Comparison of ENCODE assay signal across 10 cellular contexts in the genomic region with DNA sequence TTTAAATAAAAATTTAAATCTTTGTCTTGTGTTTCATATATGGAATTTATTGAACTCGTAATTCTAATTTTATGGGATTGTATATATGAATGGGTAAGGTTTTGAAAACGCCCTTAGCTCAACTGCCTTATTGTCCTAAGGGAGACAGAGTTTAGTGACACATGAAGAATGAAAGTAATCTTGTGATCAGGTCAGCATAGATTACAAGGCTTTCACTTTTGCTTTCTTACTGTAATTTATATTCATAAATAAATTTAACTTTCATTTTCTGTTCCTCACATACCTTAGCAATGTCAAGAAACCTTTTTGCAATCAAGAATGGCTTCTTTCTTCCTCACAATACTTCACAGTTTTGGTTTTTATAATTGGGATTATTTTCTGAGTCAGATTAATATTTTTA. TPM values are rescaled to one million over a fixed set of nuclear protein-coding genes. Genes with fewer than 3 reads are reported as not detected.
A peak's percentile ranks its signal among the peaks of the same experiment; 100 is the strongest.
DNase-seq lines count a peak whose midpoint lies in the region; ATAC-seq, FAIRE-seq and TF ChIP-seq lines count a peak whose summit lies in the region.
"Had no signal": no experiment of that assay in that cellular context is flagged by ENCODE, and none has a peak within 500 bp of the region (broad histone marks: within the 10 kb centered on the region; RNA-seq: fewer than 3 reads in every experiment).

No MANE protein-coding gene starts in this region.

- H3K4me3 ChIP-seq in tibial artery (no peak overlapping the region), SK-N-SH (ENCODE audit: low read depth in 2 of 2, low read length in 1 of 2) (no peak overlapping the region)
- H3K4me3 ChIP-seq: lower lobe of right lung had no signal

- DNase-seq in GM18507 (ENCODE audit: extremely low spot score, insufficient read length, low read depth) (peak; percentile 25), germinal center (ENCODE audit: low spot score) (peak; percentile 21), ureter (ENCODE audit: low spot score) (no peak), tibial artery (no peak), RPMI8226 (no peak), SK-N-SH (no peak)
- DNase-seq: lower lobe of right lung, NCI-H1436 had no signal

- H3K9me2 ChIP-seq in SK-N-SH, result no peaks in the 10 kb centered on the region

- no peak overlapping the region for H3K4me2 ChIP-seq in SK-N-SH

- CTCF ChIA-PET in SK-N-SH (lab: Yijun Ruan, JAX), result no interaction called here

- peaks cover 27% of the 10 kb centered on the region; the same call in 1 of the 2 replicates for H3K79me2 ChIP-seq in SK-N-SH (ENCODE audit: insufficient read depth)

- 96% methylated on average over 2 of the region's 2 CpGs for WGBS in SK-N-SH (ENCODE audit: low lambda C conversion rate)

- FAIRE-seq in GM18507 (lab: Jason Lieb, UNC), result peak; percentile 67

- TF ChIP-seq EP300 in SK-N-SH (IDR thresholded peaks at IDR 0.05; ENCODE audit: borderline replicate concordance in 1 of 2, low read depth in 1 of 2, low read length in 1 of 2), result no peak

- intact Hi-C loops in tibial artery (cut with DNase I; ENCODE audit: low total_unique reads), result no loop called here

- POLR2A ChIA-PET in SK-N-SH (lab: Yijun Ruan, JAX), result no interaction called here

- H3K4me1 ChIP-seq in tibial artery, result no peaks in the 10 kb centered on the region
- H3K4me1 ChIP-seq in SK-N-SH (ENCODE audit: control insufficient read depth in 1 of 2, insufficient read depth in 2 of 2, low read depth in 1 of 2, low read length in 1 of 2), result no peaks in the 10 kb centered on the region

- H3K9me3 ChIP-seq in tibial artery, result no peaks in the 10 kb centered on the region
- no peaks in the 10 kb centered on the region for H3K9me3 ChIP-seq in SK-N-SH
- H3K9me3 ChIP-seq: lower lobe of right lung had no signal

- no peak for TF ChIP-seq RAD21 in SK-N-SH (IDR thresholded peaks at IDR 0.05; ENCODE audit: low read length)

- H3F3A ChIP-seq in SK-N-SH (replicated peaks; ENCODE audit: insufficient read depth), result peaks cover 7% of the 10 kb centered on the region

- H3K36me3 ChIP-seq in tibial artery (peaks cover 2 to 19% (median 19%) of the 10 kb centered on the region in 3 donors), SK-N-SH (replicated peaks in 1 of 2; ENCODE audit: control insufficient read depth in 1 of 2, insufficient read depth in 2 of 2, low read length in 1 of 2) (peaks cover 30 to 33% of the 10 kb centered on the region in 2 experiments)

- no peak for TF ChIP-seq CTCF in tibial artery (IDR thresholded peaks at IDR 0.05)
- no peak for TF ChIP-seq CTCF in SK-N-SH (IDR thresholded peaks at IDR 0.05)

- H3K27ac ChIP-seq in tibial artery (no peak overlapping the region), SK-N-SH (ENCODE audit: low read depth in 2 of 2, low read length in 1 of 2) (no peak overlapping the region)
- H3K27ac ChIP-seq: lower lobe of right lung had no signal

- H3K9ac ChIP-seq in SK-N-SH, result no peak overlapping the region

- ATAC-seq in GM21367 (IDR thresholded peaks at IDR 0.05; ENCODE audit: unreplicated experiment), result peak; percentile 91
- peak; percentile 97 for ATAC-seq in HG03175 (IDR thresholded peaks at IDR 0.05; ENCODE audit: unreplicated experiment)

- H3K27me3 ChIP-seq in tibial artery (no peaks in the 10 kb centered on the region), SK-N-SH (ENCODE audit: insufficient read depth) (no peaks in the 10 kb centered on the region)

- H2AFZ ChIP-seq in SK-N-SH (ENCODE audit: low read depth), result no peak overlapping the region

- H4K20me1 ChIP-seq in SK-N-SH (ENCODE audit: insufficient read depth), result no peaks in the 10 kb centered on the region

TF ChIP-seq in SK-N-SH, 30 proteins besides CTCF, POLR2A, EP300 and RAD21:
- TF ChIP-seq RXRA (IDR thresholded peaks at IDR 0.05; ENCODE audit: borderline replicate concordance, low read depth) (no peak), SMC3 (IDR thresholded peaks at IDR 0.05; ENCODE audit: low read depth, low read length) (no peak), TCF12 (IDR thresholded peaks at IDR 0.05) (no peak), CHD2 (IDR thresholded peaks at IDR 0.05; ENCODE audit: low read length, partially characterized antibody) (no peak), RFX5 (IDR thresholded peaks at IDR 0.05; ENCODE audit: low read length) (no peak), NFIC (IDR thresholded peaks at IDR 0.05; ENCODE audit: borderline replicate concordance) (no peak), MEF2A (IDR thresholded peaks at IDR 0.05; ENCODE audit: borderline replicate concordance, low read depth) (no peak), FOXM1 (IDR thresholded peaks at IDR 0.05; ENCODE audit: low read depth) (no peak), TAF1 (IDR thresholded peaks at IDR 0.05; ENCODE audit: borderline replicate concordance, low read depth, low read length) (no peak), JUND (IDR thresholded peaks at IDR 0.05) (no peak), MXI1 (IDR thresholded peaks at IDR 0.05; ENCODE audit: low read depth, low read length) (no peak), SIN3A (IDR thresholded peaks at IDR 0.05; ENCODE audit: borderline replicate concordance, low read depth, low read length) (no peak)
- TF ChIP-seq, protein P1, sequence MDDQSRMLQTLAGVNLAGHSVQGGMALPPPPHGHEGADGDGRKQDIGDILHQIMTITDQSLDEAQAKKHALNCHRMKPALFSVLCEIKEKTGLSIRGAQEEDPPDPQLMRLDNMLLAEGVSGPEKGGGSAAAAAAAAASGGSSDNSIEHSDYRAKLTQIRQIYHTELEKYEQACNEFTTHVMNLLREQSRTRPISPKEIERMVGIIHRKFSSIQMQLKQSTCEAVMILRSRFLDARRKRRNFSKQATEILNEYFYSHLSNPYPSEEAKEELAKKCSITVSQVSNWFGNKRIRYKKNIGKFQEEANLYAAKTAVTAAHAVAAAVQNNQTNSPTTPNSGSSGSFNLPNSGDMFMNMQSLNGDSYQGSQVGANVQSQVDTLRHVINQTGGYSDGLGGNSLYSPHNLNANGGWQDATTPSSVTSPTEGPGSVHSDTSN (IDR thresholded peaks at IDR 0.05), result no peak
- TF ChIP-seq, protein P2, sequence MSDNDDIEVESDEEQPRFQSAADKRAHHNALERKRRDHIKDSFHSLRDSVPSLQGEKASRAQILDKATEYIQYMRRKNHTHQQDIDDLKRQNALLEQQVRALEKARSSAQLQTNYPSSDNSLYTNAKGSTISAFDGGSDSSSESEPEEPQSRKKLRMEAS (IDR thresholded peaks at IDR 0.05; ENCODE audit: low read depth), result no peak

RNA-seq across cellular contexts. Expression of a gene that starts 14.4 kb away (rescaled TPM):
- 21.2 TPM for total RNA-seq in ureter
- polyA plus RNA-seq in SK-N-SH (2012; rRNA removed), result 1.9 and 2.3 TPM in 2 replicates
- polyA plus RNA-seq in SK-N-SH (2012; cell fraction: cytosol; rRNA removed), result 2.8 and 2.9 TPM in 2 replicates
- polyA plus RNA-seq in SK-N-SH (2012; cell fraction: nucleus; rRNA removed), result 1.6 and 3.8 TPM in 2 replicates

RNA-seq across cellular contexts. Expression of a gene that starts 26.8 kb away (rescaled TPM):
- total RNA-seq in ureter, result 16.5 TPM
- 5.5 and 7.1 TPM in 2 replicates for polyA plus RNA-seq in SK-N-SH (2012; rRNA removed)
- polyA plus RNA-seq in SK-N-SH (2012; cell fraction: cytosol; rRNA removed), result 6.2 and 6.3 TPM in 2 replicates
- polyA plus RNA-seq in SK-N-SH (2012; cell fraction: nucleus; rRNA removed), result 13.5 and 23.9 TPM in 2 replicates

Comparison
In these comparisons a context has a peak if more than half of its experiments do, and no peak if none do; other contexts are left out.
1. DNase-seq: peak in GM18507 (single experiment) and germinal center (single experiment); none in ureter (single experiment), tibial artery (0 of 2), RPMI8226 (single experiment) and SK-N-SH (single experiment).